In genomic region chr4:150209140-150209829, GRCh38 we compare ENCODE assay signal across 9 cellular contexts.
DNase-seq lines count a peak whose midpoint lies in the region; ATAC-seq and TF ChIP-seq lines count a peak whose summit lies in the region.
"Had no signal": no experiment of that assay in that cellular context is flagged by ENCODE, and none has a peak within 500 bp of the region (broad histone marks: within the 10 kb centered on the region; RNA-seq: fewer than 3 reads in every experiment).

No MANE protein-coding gene starts in this region.

- ATAC-seq in naive B cell (ENCODE audit: low read depth in 2 of 2) (peak; percentile 45 to 58), GM19452 (IDR thresholded peaks at IDR 0.05; ENCODE audit: unreplicated experiment) (no peak), GM18873 (IDR thresholded peaks at IDR 0.05; ENCODE audit: low FRiP score, unreplicated experiment) (no peak)

- DNase-seq in NCI-H446 (lab: John Stamatoyannopoulos, UW) (peak; percentile 21 to 51), NCI-H446 treated with DMSO at 0.1 percent for 48 hours (lab: John Stamatoyannopoulos, UW) (no peak), NT2/D1 (ENCODE audit: low read depth, low spot score) (peak; percentile 28), endodermal cell (peak; percentile 88), naive B cell (peak; percentile 41)

- no peaks in the 10 kb centered on the region for H3K9me3 ChIP-seq in HEK293 (ENCODE audit: control insufficient read depth, insufficient read depth, low read depth, low read length)
- no peaks in the 10 kb centered on the region for H3K9me3 ChIP-seq in NT2/D1 (ENCODE audit: insufficient read depth, low read length)
- no peaks in the 10 kb centered on the region for H3K9me3 ChIP-seq in endodermal cell (ENCODE audit: control insufficient read depth, low read length)

- CTCF ChIA-PET in HEK293 (lab: Yijun Ruan, JAX), result interaction anchor here (0.7 to 3.0 kb wide), 17 partner anchors 11 to 838 kb away, joined by 3 to 18 read pairs (median 3); no protein-coding TSS in a partner anchor

- no peak overlapping the region for H3K27ac ChIP-seq in HEK293 (ENCODE audit: extremely low read depth, low read depth, low read length)
- no peak overlapping the region for H3K27ac ChIP-seq in endodermal cell (ENCODE audit: low read depth, low read length)

- H3K36me3 ChIP-seq in HEK293 (ENCODE audit: control insufficient read depth in 2 of 2, insufficient read depth in 1 of 2, low read length in 2 of 2), result no peaks in the 10 kb centered on the region
- no peaks in the 10 kb centered on the region for H3K36me3 ChIP-seq in NT2/D1 (ENCODE audit: insufficient read depth, insufficient read length, low read length)
- H3K36me3 ChIP-seq in endodermal cell (ENCODE audit: control insufficient read depth, insufficient read depth, low read length), result no peaks in the 10 kb centered on the region

- TF ChIP-seq CTCF in HEK293 (tag by site-specific recombination; IDR thresholded peaks at IDR 0.05), result 0 out of 2 replicates have a peak, but pooled peaks have one; percentile 19
- TF ChIP-seq CTCF in endodermal cell (conservative IDR thresholded peaks at IDR 0.05), result peak; percentile 79

- POLR2A ChIA-PET in HEK293 (lab: Yijun Ruan, JAX), result no interaction called here

- H3K36me3 Mint-ChIP-seq in endodermal cell (ENCODE audit: low read depth) (no peaks in the 10 kb centered on the region), naive B cell (no peaks in the 10 kb centered on the region)
- H3K36me3 Mint-ChIP-seq: activated naive CD4-positive, alpha-beta T cell treated with anti-CD3 and anti-CD28 coated beads, Interleukin-2, amount 50 U/mL, for 72 hours had no signal

- H3K27ac Mint-ChIP-seq in endodermal cell (no peak overlapping the region), naive B cell (no peak overlapping the region)

- H3K4me3 Mint-ChIP-seq in endodermal cell, result no peak overlapping the region
- H3K4me3 Mint-ChIP-seq in naive B cell, result no peak overlapping the region

- H3K9ac ChIP-seq in NT2/D1 (ENCODE audit: insufficient read length, low read depth) (no peak overlapping the region), endodermal cell (ENCODE audit: extremely low read depth, low read length, poor library complexity, severe bottlenecking) (no peak overlapping the region)

- H3K27me3 ChIP-seq in NT2/D1 (ENCODE audit: insufficient read depth, insufficient read length) (no peaks in the 10 kb centered on the region), endodermal cell (ENCODE audit: control insufficient read depth, insufficient read depth, low read length, poor library complexity, severe bottlenecking) (no peaks in the 10 kb centered on the region)

- H3K4me3 ChIP-seq in HEK293 (ENCODE audit: low read depth, low read length) (no peak overlapping the region), NT2/D1 (ENCODE audit: insufficient read length, low read depth) (no peak overlapping the region), endodermal cell (ENCODE audit: low read length) (no peak overlapping the region)

- 83 to 92% methylated on average over 6 of the region's 6 CpGs for WGBS in endodermal cell (ENCODE audit: insufficient coverage in 1 of 2, insufficient read length in 1 of 2), 2 experiments

- no peaks in the 10 kb centered on the region for H3K4me1 ChIP-seq in HEK293 (ENCODE audit: control insufficient read depth, insufficient read depth, low read length)
- no peaks in the 10 kb centered on the region for H3K4me1 ChIP-seq in NT2/D1 (ENCODE audit: insufficient read depth, insufficient read length)
- H3K4me1 ChIP-seq in endodermal cell (ENCODE audit: control insufficient read depth, insufficient read depth, low read length), result peaks cover 4% of the 10 kb centered on the region

- H3K4me1 Mint-ChIP-seq in endodermal cell (peaks cover 5% of the 10 kb centered on the region), naive B cell (peaks cover 0 to 11% (median 8%) of the 10 kb centered on the region in 3 donors)

- peaks cover 3% of the 10 kb centered on the region for H3K27me3 Mint-ChIP-seq in endodermal cell (ENCODE audit: insufficient read depth)
- H3K27me3 Mint-ChIP-seq in naive B cell, result no peaks in the 10 kb centered on the region

- H3K9me3 Mint-ChIP-seq in endodermal cell, result no peaks in the 10 kb centered on the region
- H3K9me3 Mint-ChIP-seq in naive B cell, result no peaks in the 10 kb centered on the region
- H3K9me3 Mint-ChIP-seq: activated naive CD4-positive, alpha-beta T cell treated with anti-CD3 and anti-CD28 coated beads, Interleukin-2, amount 50 U/mL, for 72 hours had no signal

TF ChIP-seq in HEK293, 187 proteins besides CTCF, POLR2A, EP300 and RAD21:
- peak; percentile 28 for TF ChIP-seq ZNF654 (tag by site-specific recombination; IDR thresholded peaks at IDR 0.05; ENCODE audit: low read depth)
- no peak for TF ChIP-seq ZNF394 (tag by site-specific recombination; IDR thresholded peaks at IDR 0.05; ENCODE audit: borderline replicate concordance)
TF ChIP-seq in HEK293: peak in this region for 1.

Comparison
In these comparisons a context has a peak if more than half of its experiments do, and no peak if none do; other contexts are left out.
1. ATAC-seq: peak in naive B cell (2 of 2); none in GM19452 (single experiment) and GM18873 (single experiment).